ENCODE assay signal across 8 cellular contexts in genomic region chr1:10473145-10473765, GRCh38. TPM values are rescaled to one million over a fixed set of nuclear protein-coding genes. Genes with fewer than 3 reads are reported as not detected.
DNase-seq lines count a peak whose midpoint lies in the region; ATAC-seq and TF ChIP-seq lines count a peak whose summit lies in the region.

No MANE protein-coding gene starts in this region.

- no peak for TF ChIP-seq RAD21 in HCT116 (IDR thresholded peaks at IDR 0.05; ENCODE audit: low read depth)

- peak overlapping the region; percentile 94; the same call in 1 of the 2 replicates for H3K4me2 ChIP-seq in HCT116 (ENCODE audit: low read length)

- ATAC-seq in HCT116 (no peak), HG03457 (IDR thresholded peaks at IDR 0.05; ENCODE audit: unreplicated experiment) (no peak)
- no peak for ATAC-seq in activated T-helper 17 cell treated with anti-CD3 and anti-CD28 coated beads, Interleukin-2, amount 50 U/mL, for 72 hours (replicated peaks)

- TF ChIP-seq CTCF in 22Rv1 (IDR thresholded peaks at IDR 0.05) = no peak
- no peak for TF ChIP-seq CTCF in HCT116 (IDR thresholded peaks at IDR 0.05 in 2 of 3, conservative IDR thresholded peaks at IDR 0.05 in 1 of 3; ENCODE audit: borderline replicate concordance in 1 of 3, insufficient read depth in 1 of 3, low read depth in 2 of 3, low read length in 2 of 3)
- no peak for TF ChIP-seq CTCF in mesothelial cell of epicardium (IDR thresholded peaks at IDR 0.05; ENCODE audit: unreplicated experiment)

- H3K4me1 ChIP-seq in HCT116 (ENCODE audit: control insufficient read depth in 1 of 2, insufficient read depth in 2 of 2, low read length in 2 of 2) = peaks cover 0 to 36% of the 10 kb centered on the region in 2 experiments; a peak in 3 of 4 replicates

- no peak for TF ChIP-seq POLR2A in HCT116 (IDR thresholded peaks at IDR 0.05; ENCODE audit: borderline replicate concordance, extremely low read depth, insufficient read depth, insufficient read length)

- no peaks in the 10 kb centered on the region for H3K27me3 Mint-ChIP-seq in activated T-helper 17 cell treated with anti-CD3 and anti-CD28 coated beads, Interleukin-2, amount 50 U/mL, for 72 hours
- no peaks in the 10 kb centered on the region for H3K27me3 Mint-ChIP-seq in mesothelial cell of epicardium (ENCODE audit: low read depth)

- H3K36me3 ChIP-seq in HCT116 (ENCODE audit: control insufficient read depth in 1 of 2, insufficient read depth in 2 of 2, low read length in 2 of 2) = peaks cover 10 to 11% of the 10 kb centered on the region in 2 experiments

- peaks cover 13% of the 10 kb centered on the region for H3K4me1 Mint-ChIP-seq in activated T-helper 17 cell treated with anti-CD3 and anti-CD28 coated beads, Interleukin-2, amount 50 U/mL, for 72 hours
- H3K4me1 Mint-ChIP-seq in mesothelial cell of epicardium = peaks cover 38% of the 10 kb centered on the region

- no peaks in the 10 kb centered on the region for H3K27me3 ChIP-seq in HCT116 (ENCODE audit: insufficient read depth, low read length)

- POLR2A ChIA-PET in HCT116 (lab: Charles Lee) = no interaction called here

- H4K20me1 ChIP-seq in HCT116 (ENCODE audit: insufficient read depth) = no peaks in the 10 kb centered on the region

- peak overlapping the region; percentile 98 for H3K4me3 Mint-ChIP-seq in activated T-helper 17 cell treated with anti-CD3 and anti-CD28 coated beads, Interleukin-2, amount 50 U/mL, for 72 hours
- H3K4me3 Mint-ChIP-seq in mesothelial cell of epicardium = peak overlapping the region; percentile 91

- H3K27ac Mint-ChIP-seq in activated T-helper 17 cell treated with anti-CD3 and anti-CD28 coated beads, Interleukin-2, amount 50 U/mL, for 72 hours = no peak overlapping the region
- peak overlapping the region; percentile 89 for H3K27ac Mint-ChIP-seq in mesothelial cell of epicardium

- H3K9me2 ChIP-seq in HCT116 (ENCODE audit: insufficient read depth) = no peaks in the 10 kb centered on the region

- intact Hi-C loops in HCT116 (cut with micrococcal nuclease) = no loop called here

- DNase-seq in HCT116 (ENCODE audit: low read depth, low spot score) = no peak
- DNase-seq in mesothelial cell of epicardium (ENCODE audit: low spot score in 2 of 2, unreplicated experiment in 2 of 2) = no peak
- no peak for DNase-seq in NCI-H510A treated with DMSO at 0.1 percent for 48 hours (lab: John Stamatoyannopoulos, UW)
- no peak for DNase-seq in SHP77 treated with DMSO at 0.1 percent for 48 hours (lab: John Stamatoyannopoulos, UW)
- DNase-seq in globus pallidus (ENCODE audit: low spot score) = no peak

- peaks cover 68% of the 10 kb centered on the region for H3K79me2 ChIP-seq in HCT116 (ENCODE audit: insufficient read depth, low read length)

- H3K36me3 Mint-ChIP-seq in activated T-helper 17 cell treated with anti-CD3 and anti-CD28 coated beads, Interleukin-2, amount 50 U/mL, for 72 hours (ENCODE audit: low read depth) = peaks cover 20% of the 10 kb centered on the region
- H3K36me3 Mint-ChIP-seq in mesothelial cell of epicardium = peaks cover 5% of the 10 kb centered on the region

- CTCF ChIA-PET in HCT116 (lab: Charles Lee) = no interaction called here

- RAD21 ChIA-PET in HCT116 (lab: Charles Lee; ENCODE audit: low non-redundant PET in 1 of 2, low total read pairs in 2 of 2, uncharacterized antibody in 2 of 2, unreplicated experiment in 2 of 2) = no interaction called here

- no peaks in the 10 kb centered on the region for H3K9me3 Mint-ChIP-seq in activated T-helper 17 cell treated with anti-CD3 and anti-CD28 coated beads, Interleukin-2, amount 50 U/mL, for 72 hours
- H3K9me3 Mint-ChIP-seq in mesothelial cell of epicardium = no peaks in the 10 kb centered on the region

- H3K9ac ChIP-seq in HCT116 (ENCODE audit: low read length) = no peak overlapping the region

- no peak overlapping the region for H3K4me3 ChIP-seq in HCT116 (replicated peaks in 1 of 2; ENCODE audit: low read depth in 1 of 2, low read length in 2 of 2)

- no TSS peak for BruUV-seq in HCT116 (replicated peaks; lab: Mats Ljungman, UMichigan)

- H3K27ac ChIP-seq in 22Rv1 (peak overlapping the region; percentile 65), HCT116 (ENCODE audit: low read depth, low read length) (peak overlapping the region; percentile 25; the same call in 1 of the 2 replicates)

- H2AFZ ChIP-seq in HCT116 (ENCODE audit: low read depth, low read length, poor library complexity, severe bottlenecking) = peak overlapping the region; percentile 96

- H3K9me3 ChIP-seq in HCT116 (ENCODE audit: control insufficient read depth in 1 of 2, insufficient read depth in 1 of 2, low read depth in 1 of 2, low read length in 2 of 2) = no peaks in the 10 kb centered on the region

TF ChIP-seq in HCT116, 20 proteins besides CTCF, POLR2A, EP300 and RAD21 (continues in another document):
- TF ChIP-seq SIN3A (IDR thresholded peaks at IDR 0.05; ENCODE audit: low read depth) (no peak), EZH2 (IDR thresholded peaks at IDR 0.05) (no peak), ATF3 (IDR thresholded peaks at IDR 0.05) (no peak), EGR1 (IDR thresholded peaks at IDR 0.05; ENCODE audit: low read depth) (no peak), MAX (IDR thresholded peaks at IDR 0.05) (no peak), CEBPB (IDR thresholded peaks at IDR 0.05; ENCODE audit: low read depth) (no peak), EZH2phosphoT487 (IDR thresholded peaks at IDR 0.05; ENCODE audit: borderline replicate concordance) (no peak), FOSL1 (IDR thresholded peaks at IDR 0.05; ENCODE audit: low read depth) (no peak), REST (IDR thresholded peaks at IDR 0.05; ENCODE audit: low read depth) (no peak), POLR2AphosphoS5 (IDR thresholded peaks at IDR 0.05; ENCODE audit: low read depth, low read length) (no peak), JUND (IDR thresholded peaks at IDR 0.05) (no peak)

RNA-seq across cellular contexts. Expression of gene DFFA, which starts 0.9 kb away (rescaled TPM):
- total RNA-seq in HCT116 (2021; ENCODE audit: unreplicated experiment) (67.7 TPM), mesothelial cell of epicardium (51.4 to 54.8 TPM (median 53.0 TPM) in 3 replicates)
- 37.5 and 41.0 TPM in 2 replicates for polyA plus RNA-seq in HCT116 (2012)
- total RNA-seq in activated T-helper 17 cell treated with anti-CD3 and anti-CD28 coated beads, Interleukin-2, amount 50 U/mL, for 72 hours = 10 to 100 TPM; 27.4 to 54.5 TPM

RNA-seq across cellular contexts. Expression of gene PEX14, which starts 1.5 kb away (rescaled TPM):
- 29.3 TPM for total RNA-seq in HCT116 (2021; ENCODE audit: unreplicated experiment)
- polyA plus RNA-seq in HCT116 (2012) = 28.7 and 29.0 TPM in 2 replicates
- total RNA-seq in activated T-helper 17 cell treated with anti-CD3 and anti-CD28 coated beads, Interleukin-2, amount 50 U/mL, for 72 hours = 10 to 100 TPM; 18.4 to 21.7 TPM
- total RNA-seq in mesothelial cell of epicardium = 29.7 to 31.4 TPM (median 30.9 TPM) in 3 replicates

RNA-seq across cellular contexts. Expression of gene CORT, which starts 23.4 kb away (rescaled TPM):
- total RNA-seq in HCT116 (2021; ENCODE audit: unreplicated experiment) (0.84 TPM), mesothelial cell of epicardium (0.70 to 0.89 TPM (median 0.83 TPM) in 3 replicates)
- polyA plus RNA-seq in HCT116 (2012) = 0.20 and 0.29 TPM in 2 replicates
- total RNA-seq in activated T-helper 17 cell treated with anti-CD3 and anti-CD28 coated beads, Interleukin-2, amount 50 U/mL, for 72 hours = under 1 TPM in 1 of 2 donors, not detected in 1; 0.24 TPM

RNA-seq across cellular contexts. Expression of gene CENPS, which starts 43.0 kb away (rescaled TPM):
- total RNA-seq in HCT116 (2021; ENCODE audit: unreplicated experiment) (21.9 TPM), mesothelial cell of epicardium (11.8 to 12.4 TPM (median 12.1 TPM) in 3 replicates)
- 10.0 and 10.5 TPM in 2 replicates for polyA plus RNA-seq in HCT116 (2012)
- total RNA-seq in activated T-helper 17 cell treated with anti-CD3 and anti-CD28 coated beads, Interleukin-2, amount 50 U/mL, for 72 hours = 10 to 100 TPM in 1 of 2 donors, 1 to 10 TPM in 1; 7.2 to 13.7 TPM
